8 cellular contexts compared by ENCODE assay signal in genomic region chr17:51046527-51047384, GRCh38.
DNase-seq lines count a peak whose midpoint lies in the region; ATAC-seq and TF ChIP-seq lines count a peak whose summit lies in the region.

No MANE protein-coding gene starts in this region.

- TF ChIP-seq CTCF in omental fat pad (IDR thresholded peaks at IDR 0.05) = no peak

- peak; percentile 57 for DNase-seq in glomerular visceral epithelial cell (ENCODE audit: extremely low spot score)
- peak; percentile 38 for DNase-seq in omental fat pad (ENCODE audit: low spot score)
- DNase-seq in activated CD4-positive, CD25-positive, alpha-beta regulatory T cell treated with anti-CD3 and anti-CD28 coated beads, Interleukin-2, amount 50 U/mL, for 72 hours = no peak
- no peak for DNase-seq in SIG-M5 (lab: John Stamatoyannopoulos, UW)
- no peak for DNase-seq in UCSD-AML1 (lab: John Stamatoyannopoulos, UW; ENCODE audit: unreplicated experiment)

- no peak for TF ChIP-seq RAD21 in Ishikawa (IDR thresholded peaks at IDR 0.05; ENCODE audit: low read depth)

- no peak for TF ChIP-seq EP300 in Ishikawa (IDR thresholded peaks at IDR 0.05; ENCODE audit: borderline replicate concordance)

- peak; percentile 98 for ATAC-seq in SK-N-SH treated with all-trans-retinoic acid at 6 μM for 48 hours
- ATAC-seq in omental fat pad (ENCODE audit: low FRiP score) = peak; percentile 97
- ATAC-seq in HG02678 (IDR thresholded peaks at IDR 0.05; ENCODE audit: unreplicated experiment) = no peak

TF ChIP-seq in Ishikawa, 13 proteins besides CTCF, POLR2A, EP300 and RAD21:
- peak; percentile 58; the same call in 1 of the 2 replicates for TF ChIP-seq CREB1 (IDR thresholded peaks at IDR 0.05; ENCODE audit: low read depth)
- TF ChIP-seq FOXM1 (IDR thresholded peaks at IDR 0.05; ENCODE audit: borderline replicate concordance, low read depth) = no peak

TF ChIP-seq in SK-N-SH treated with all-trans-retinoic acid at 6 μM for 48 hours, 23 proteins besides CTCF, POLR2A, EP300 and RAD21:
- peak; percentile 41; the same call in 1 of the 2 replicates for TF ChIP-seq ZNF8 (CRISPR knock-in tag; IDR thresholded peaks at IDR 0.05)
- TF ChIP-seq ZC3H10 (CRISPR knock-in tag; IDR thresholded peaks at IDR 0.05) = no peak
- TF ChIP-seq POU6F1 (CRISPR knock-in tag; IDR thresholded peaks at IDR 0.05; ENCODE audit: borderline replicate concordance, low read depth) = no peak
- peak; percentile 76 for TF ChIP-seq ZNF70 (CRISPR knock-in tag; IDR thresholded peaks at IDR 0.05)
- peak; percentile 65; the same call in 1 of the 2 replicates for TF ChIP-seq ARNTL (CRISPR knock-in tag; IDR thresholded peaks at IDR 0.05; ENCODE audit: borderline replicate concordance, low read depth)
- peak; percentile 72; the same call in 1 of the 2 replicates for TF ChIP-seq PATZ1 (CRISPR knock-in tag; IDR thresholded peaks at IDR 0.05; ENCODE audit: borderline replicate concordance)
- no peak for TF ChIP-seq OSR1 (CRISPR knock-in tag; IDR thresholded peaks at IDR 0.05)
- no peak for TF ChIP-seq RARB (CRISPR knock-in tag; IDR thresholded peaks at IDR 0.05)
- peak; percentile 99 for TF ChIP-seq BACH2 (CRISPR knock-in tag; IDR thresholded peaks at IDR 0.05; ENCODE audit: borderline replicate concordance)
- TF ChIP-seq ISL1 (CRISPR knock-in tag; IDR thresholded peaks at IDR 0.05) = peak; percentile 16; the same call in 1 of the 2 replicates
- TF ChIP-seq PPARA (CRISPR knock-in tag; IDR thresholded peaks at IDR 0.05; ENCODE audit: borderline replicate concordance) = peak; percentile 98
- TF ChIP-seq GLIS3 (CRISPR knock-in tag; IDR thresholded peaks at IDR 0.05) = no peak
- peak; percentile 98 for TF ChIP-seq SNAI2 (CRISPR knock-in tag; IDR thresholded peaks at IDR 0.05)
- TF ChIP-seq TOX (CRISPR knock-in tag; IDR thresholded peaks at IDR 0.05; ENCODE audit: borderline replicate concordance) = no peak
- peak; percentile 96 for TF ChIP-seq ZNF565 (CRISPR knock-in tag; conservative IDR thresholded peaks at IDR 0.05; ENCODE audit: low read depth)
- TF ChIP-seq TCF4 (CRISPR knock-in tag; IDR thresholded peaks at IDR 0.05; ENCODE audit: borderline replicate concordance) = peak; percentile 77
- TF ChIP-seq CSDC2 (CRISPR knock-in tag; IDR thresholded peaks at IDR 0.05) = peak; percentile 98
- TF ChIP-seq CSRNP3 (CRISPR knock-in tag; IDR thresholded peaks at IDR 0.05) = 0 out of 2 replicates have a peak, but pooled peaks have one; percentile 38
- TF ChIP-seq CREB5 (CRISPR knock-in tag; IDR thresholded peaks at IDR 0.05; ENCODE audit: low read depth) = peak; percentile 99
- TF ChIP-seq ZFP30 (CRISPR knock-in tag; IDR thresholded peaks at IDR 0.05) = peak; percentile 79
- TF ChIP-seq ESRRG (CRISPR knock-in tag; IDR thresholded peaks at IDR 0.05) = no peak
- peak; percentile 92 for TF ChIP-seq ZFP3 (CRISPR knock-in tag; IDR thresholded peaks at IDR 0.05)
- peak; percentile 98 for TF ChIP-seq TSHZ2 (CRISPR knock-in tag; IDR thresholded peaks at IDR 0.05)

Comparison
In these comparisons a context has a peak if more than half of its experiments do, and no peak if none do; other contexts are left out.
1. DNase-seq: peak in glomerular visceral epithelial cell (single experiment) and omental fat pad (single experiment); none in activated CD4-positive, CD25-positive, alpha-beta regulatory T cell treated with anti-CD3 and anti-CD28 coated beads, Interleukin-2, amount 50 U/mL, for 72 hours (single experiment), SIG-M5 (single experiment) and UCSD-AML1 (single experiment).